In genomic region chr7:74360008-74360407, GRCh38 we compare ENCODE assay signal across 17 cellular contexts.
"Had no signal": no experiment of that assay in that cellular context is flagged by ENCODE, and none has a peak within 500 bp of the region (broad histone marks: within the 10 kb centered on the region; RNA-seq: fewer than 3 reads in every experiment).

No MANE protein-coding gene starts in this region.

- ATAC-seq: T-cell had no signal

- H3K27me3 Mint-ChIP-seq: T-cell had no signal

- DNase-seq: Karpas-422, KG1, MM.1S, NCI-H1092 treated with DMSO at 0.1 percent for 48 hours, NCI-H187, NCI-H2029, NCI-H2081 treated with DMSO at 0.1 percent for 48 hours, NCI-H2171, NCI-H226, NCI-H446, NCI-H510A, NCI-H524 treated with DMSO at 0.1 percent for 48 hours, NCI-H774, RPMI8226, SHP77, T-cell had no signal

- H3K4me1 Mint-ChIP-seq: T-cell had no signal

- H3K9me3 Mint-ChIP-seq: T-helper 1 cell treated with Interleukin-12 subunit alpha and Interleukin-12 subunit beta and Interleukin-4 antibody, amounts not matched to agents 30 μg/mL and 1 μg/mL, for 36 hours had no signal

- H3K4me3 Mint-ChIP-seq: T-cell; T-helper 1 cell treated with Interleukin-12 subunit alpha and Interleukin-12 subunit beta and Interleukin-4 antibody, amounts not matched to agents 30 μg/mL and 1 μg/mL, for 36 hours had no signal

- H3K27ac Mint-ChIP-seq: T-cell; T-helper 1 cell treated with Interleukin-12 subunit alpha and Interleukin-12 subunit beta and Interleukin-4 antibody, amounts not matched to agents 30 μg/mL and 1 μg/mL, for 36 hours had no signal
